8 cellular contexts compared by ENCODE assay signal in the genomic region with DNA sequence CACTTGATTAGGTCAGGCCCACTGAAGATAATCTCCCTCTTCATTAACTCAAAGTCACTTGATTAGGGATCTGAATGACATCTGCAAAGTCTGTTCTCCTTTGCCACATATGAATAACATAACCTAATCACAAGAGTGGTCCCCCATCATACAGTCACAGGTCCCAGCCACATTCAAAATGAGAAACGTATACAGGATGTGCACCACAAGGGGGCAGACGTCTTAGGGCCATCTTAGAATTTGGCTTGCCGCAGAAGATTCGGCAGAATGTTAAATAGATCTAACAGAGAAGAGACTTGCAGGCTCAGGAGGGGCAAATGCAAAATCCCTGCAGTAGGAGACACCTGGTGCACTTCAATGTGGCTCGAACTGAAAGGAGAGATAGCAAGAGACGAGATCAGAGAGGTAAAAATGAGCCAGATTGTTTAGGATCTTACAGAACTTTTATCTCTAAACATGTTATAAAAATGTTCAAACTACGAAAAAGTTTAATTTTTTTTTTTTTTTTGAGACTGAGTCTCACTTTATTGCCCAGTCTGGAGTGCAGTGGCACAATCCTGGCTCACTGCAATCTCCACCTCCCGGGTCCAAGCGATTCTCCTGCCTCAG. TPM values are rescaled to one million over a fixed set of nuclear protein-coding genes. Genes with fewer than 3 reads are reported as not detected.
DNase-seq lines count a peak whose midpoint lies in the region; ATAC-seq, FAIRE-seq and TF ChIP-seq lines count a peak whose summit lies in the region.

No MANE protein-coding gene starts in this region.

- peaks cover 2% of the 10 kb centered on the region for H3K27me3 ChIP-seq in AG04450 (ENCODE audit: control insufficient read depth, insufficient read depth, low read length)
- H3K27me3 ChIP-seq in HL-60 (ENCODE audit: insufficient read depth, poor library complexity, severe bottlenecking), result no peaks in the 10 kb centered on the region
- no peaks in the 10 kb centered on the region; a peak in 1 of 5 replicates for H3K27me3 ChIP-seq in K562 (ENCODE audit: control insufficient read depth in 2 of 2, insufficient read depth in 2 of 2, low read length in 2 of 2)
- no peaks in the 10 kb centered on the region for H3K27me3 ChIP-seq in kidney epithelial cell (ENCODE audit: control insufficient read depth, insufficient read depth, low read length)

- TF ChIP-seq CTCF in AG04450 (IDR thresholded peaks at IDR 0.05; ENCODE audit: low read depth, low read length) (peak; percentile 59), HL-60 (IDR thresholded peaks at IDR 0.05; ENCODE audit: insufficient read depth, low read length) (peak; percentile 32), K562 (IDR thresholded peaks at IDR 0.05 in 2 of 3, conservative IDR thresholded peaks at IDR 0.05 in 1 of 3; ENCODE audit: insufficient read depth in 2 of 3, low read depth in 1 of 3, low read length in 3 of 3) (peak; percentile 54 to 64 (median 62); a peak in 5 of 6 replicates), kidney epithelial cell (IDR thresholded peaks at IDR 0.05; ENCODE audit: insufficient read depth, low read length, poor library complexity, severe bottlenecking) (peak; percentile 67)

- no TSS peak for BruUV-seq in K562 (replicated peaks; lab: Mats Ljungman, UMichigan)

- POLR2A ChIA-PET in AG04450 (lab: Yijun Ruan, JAX) (no interaction called here), K562 (lab: Yijun Ruan, JAX) (no interaction called here)

- peak; percentile 29 for FAIRE-seq in K562 (lab: Jason Lieb, UNC)

- H3K36me3 ChIP-seq in K562 (ENCODE audit: control insufficient read depth, insufficient read depth, low read length) (no peaks in the 10 kb centered on the region), kidney epithelial cell (ENCODE audit: control insufficient read depth, insufficient read depth, low read length) (no peaks in the 10 kb centered on the region)

- TF ChIP-seq RAD21 in K562 (CRISPR knock-in tag; conservative IDR thresholded peaks at IDR 0.05 in 1 of 2, IDR thresholded peaks at IDR 0.05 in 1 of 2), result peak; percentile 38 to 50

- DNase-seq in AG04450 (ENCODE audit: low read depth, low spot score) (no peak), HL-60 (ENCODE audit: low read depth in 1 of 2, low spot score in 1 of 2) (peak in 1 of 2 experiments; percentile 59), UCSD-AML1 (lab: John Stamatoyannopoulos, UW; ENCODE audit: unreplicated experiment) (peak; percentile 25), K562 (ENCODE audit: extremely low read depth in 1 of 4, low spot score in 3 of 4) (peak; percentile 39 to 75 (median 48)), kidney epithelial cell (ENCODE audit: low read depth) (no peak)
- peak; percentile 60 for DNase-seq in stimulated activated CD8-positive, alpha-beta memory T cell treated with anti-CD3 and anti-CD28 coated beads, Interleukin-15, amount 100 ng/mL, for 1 hour (ENCODE audit: low read depth)

- H3K9ac ChIP-seq in K562 (ENCODE audit: insufficient read depth in 1 of 2, low read depth in 2 of 2, low read length in 2 of 2), result no peak overlapping the region

- no peaks in the 10 kb centered on the region for H3K9me3 ChIP-seq in AG04450 (ENCODE audit: control insufficient read depth, insufficient read depth, low read length)
- H3K9me3 ChIP-seq in K562 (replicated peaks; ENCODE audit: control insufficient read depth, insufficient read depth, low read depth, low read length), result no peaks in the 10 kb centered on the region

- H3K27ac ChIP-seq in AG04450 (ENCODE audit: low read depth, low read length) (no peak overlapping the region), HL-60 (replicated peaks) (no peak overlapping the region), K562 (ENCODE audit: extremely low read depth, low read depth, low read length) (no peak overlapping the region)

- CTCF ChIA-PET in AG04450 (lab: Charles Lee), result interaction anchor here (0.7 to 1.9 kb wide), 6 partner anchors 10 to 360 kb away, joined by 3 to 7 read pairs (median 3); a partner anchor contains a TSS
- CTCF ChIA-PET in K562 (lab: Yijun Ruan, JAX; ENCODE audit: low intra/inter-chr PET ratio), result interaction anchor here (0.9 to 1.1 kb wide), 2 partner anchors 43 to 252 kb away, joined by 3 read pairs; a partner anchor contains a TSS

- intact Hi-C loops in K562 (cut with micrococcal nuclease), result no loop called here

- H3K4me3 ChIP-seq in AG04450 (ENCODE audit: low read depth, low read length) (no peak overlapping the region), HL-60 (replicated peaks; ENCODE audit: insufficient read depth, low read length) (no peak overlapping the region), K562 (no peak overlapping the region), kidney epithelial cell (ENCODE audit: low read depth, low read length) (no peak overlapping the region)

- 14% methylated on average over 8 of the region's 9 CpGs for WGBS in K562 (ENCODE audit: insufficient coverage, low coverage, missing lambda C conversion rate)

- H3K79me2 ChIP-seq in K562 (ENCODE audit: control insufficient read depth, insufficient read depth, low read length), result no peaks in the 10 kb centered on the region

- in situ Hi-C loops in K562 (cut with MboI), result no loop called here

- peaks cover 0 to 2% of the 10 kb centered on the region in 2 experiments; a peak in 1 of 5 replicates for H3K4me1 ChIP-seq in K562 (replicated peaks in 1 of 2; ENCODE audit: control insufficient read depth in 2 of 2, insufficient read depth in 2 of 2, low read length in 2 of 2)

- TF ChIP-seq POLR2A in K562 (conservative IDR thresholded peaks at IDR 0.05), result no peak

- TF ChIP-seq EP300 in K562 (IDR thresholded peaks at IDR 0.05; ENCODE audit: low read length), result no peak

- H4K20me1 ChIP-seq in K562 (replicated peaks; ENCODE audit: control insufficient read depth, insufficient read depth, low read length), result no peaks in the 10 kb centered on the region

- H3K9me1 ChIP-seq in K562 (ENCODE audit: control insufficient read depth, insufficient read depth, low read length), result no peaks in the 10 kb centered on the region

- no peak overlapping the region for H3K4me2 ChIP-seq in K562 (ENCODE audit: insufficient read depth, low read length)

- ATAC-seq in GM18868 (IDR thresholded peaks at IDR 0.05; ENCODE audit: unreplicated experiment), result peak; percentile 83
- peak; percentile 91 for ATAC-seq in K562
- ATAC-seq in GM21528 (IDR thresholded peaks at IDR 0.05; ENCODE audit: low FRiP score, unreplicated experiment), result no peak

- peak overlapping the region; percentile 75 for H2AFZ ChIP-seq in K562 (ENCODE audit: low read depth, low read length)

TF ChIP-seq in K562, 482 proteins besides CTCF, POLR2A, EP300 and RAD21 (continues in another document):
- TF ChIP-seq, protein P1, sequence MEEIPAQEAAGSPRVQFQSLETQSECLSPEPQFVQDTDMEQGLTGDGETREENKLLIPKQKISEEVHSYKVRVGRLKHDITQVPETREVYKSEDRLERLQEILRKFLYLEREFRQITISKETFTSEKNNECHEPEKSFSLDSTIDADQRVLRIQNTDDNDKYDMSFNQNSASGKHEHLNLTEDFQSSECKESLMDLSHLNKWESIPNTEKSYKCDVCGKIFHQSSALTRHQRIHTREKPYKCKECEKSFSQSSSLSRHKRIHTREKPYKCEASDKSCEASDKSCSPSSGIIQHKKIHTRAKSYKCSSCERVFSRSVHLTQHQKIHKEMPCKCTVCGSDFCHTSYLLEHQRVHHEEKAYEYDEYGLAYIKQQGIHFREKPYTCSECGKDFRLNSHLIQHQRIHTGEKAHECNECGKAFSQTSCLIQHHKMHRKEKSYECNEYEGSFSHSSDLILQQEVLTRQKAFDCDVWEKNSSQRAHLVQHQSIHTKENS (CRISPR knock-in tag; IDR thresholded peaks at IDR 0.05), result no peak

RNA-seq across cellular contexts. Expression of a gene that starts 10.4 kb away (rescaled TPM):
- polyA plus RNA-seq in AG04450 (2011; rRNA removed) (18.9 and 26.2 TPM in 2 replicates), K562 (2011; rRNA removed) (16.2 and 21.4 TPM in 2 replicates), K562 (2014; fragmentation: Illumina TruSeq; extraction: Trizol) (52.7 and 62.6 TPM in 2 replicates), K562 (2014; fragmentation: Nextera tagmentation; extraction: Ambion mirVana) (10 to 100 TPM; 21.3 to 24.5 TPM), K562 (2014; rRNA removed) (31.6 and 39.3 TPM in 2 replicates)
- polyA minus RNA-seq in AG04450 (2011; rRNA and poly(A)+ RNA removed), result 6.4 and 14.0 TPM in 2 replicates
- 3.4 and 23.8 TPM in 2 replicates for total RNA-seq in K562 (2011; cell fraction: chromatin; rRNA removed; ENCODE audit: low replicate concordance)
- 2.0 and 2.6 TPM in 2 replicates for total RNA-seq in K562 (2011; cell fraction: nucleolus; rRNA removed)
- total RNA-seq in K562 (2011; cell fraction: nucleoplasm; rRNA removed), result 6.0 and 6.1 TPM in 2 replicates
- total RNA-seq in K562 (2014; rRNA removed) (25.7 and 32.0 TPM in 2 replicates), K562 (2014; rRNA removed; fragmentation: Illumina TruSeq; extraction: Trizol) (60.9 and 72.4 TPM in 2 replicates), K562 (2015; rRNA removed; fragmentation: Illumina TruSeq; extraction: Trizol) (57.2 and 61.5 TPM in 2 replicates), K562 (2021) (35.1 and 42.0 TPM in 2 replicates), kidney epithelial cell (31.4 and 35.3 TPM in 2 replicates)
- polyA plus RNA-seq in K562 (2011; cell fraction: cytosol; rRNA removed), result 2.8 and 6.6 TPM in 2 replicates
- 5.5 and 7.9 TPM in 2 replicates for polyA plus RNA-seq in K562 (2011; cell fraction: nucleus; rRNA removed)
- 31.6 and 34.7 TPM in 2 replicates for polyA plus RNA-seq in K562 (2012)
- 25.1 and 30.5 TPM in 2 replicates for polyA minus RNA-seq in K562 (2011; rRNA and poly(A)+ RNA removed)
- polyA minus RNA-seq in K562 (2011; cell fraction: cytosol; rRNA and poly(A)+ RNA removed), result 13.5 and 14.9 TPM in 2 replicates
- 4.4 and 10.4 TPM in 2 replicates for polyA minus RNA-seq in K562 (2011; cell fraction: nucleus; rRNA and poly(A)+ RNA removed)

RNA-seq across cellular contexts. Expression of a gene that starts 59.4 kb away (rescaled TPM):
- 35.7 and 39.6 TPM in 2 replicates for polyA plus RNA-seq in AG04450 (2011; rRNA removed)
- polyA minus RNA-seq in AG04450 (2011; rRNA and poly(A)+ RNA removed), result 93.1 and 158 TPM in 2 replicates
- total RNA-seq in K562 (2011; cell fraction: chromatin; rRNA removed; ENCODE audit: low replicate concordance), result 4.3 and 7.9 TPM in 2 replicates
- 4.7 and 6.2 TPM in 2 replicates for total RNA-seq in K562 (2011; cell fraction: nucleolus; rRNA removed)
- 3.0 and 4.0 TPM in 2 replicates for total RNA-seq in K562 (2011; cell fraction: nucleoplasm; rRNA removed)
- total RNA-seq in K562 (2014; rRNA removed), result 1.4 and 2.8 TPM in 2 replicates
- 2.2 and 2.3 TPM in 2 replicates for total RNA-seq in K562 (2014; rRNA removed; fragmentation: Illumina TruSeq; extraction: Trizol)
- 2.0 and 2.4 TPM in 2 replicates for total RNA-seq in K562 (2015; rRNA removed; fragmentation: Illumina TruSeq; extraction: Trizol)
- total RNA-seq in K562 (2021), result 3.4 and 3.5 TPM in 2 replicates
- polyA plus RNA-seq in K562 (2011; rRNA removed), result 2.5 and 3.4 TPM in 2 replicates
- 2.9 and 4.8 TPM in 2 replicates for polyA plus RNA-seq in K562 (2011; cell fraction: cytosol; rRNA removed)
- 3.3 and 6.1 TPM in 2 replicates for polyA plus RNA-seq in K562 (2011; cell fraction: nucleus; rRNA removed)
- 4.0 and 6.8 TPM in 2 replicates for polyA plus RNA-seq in K562 (2012)
- 2.4 TPM in 2 replicates for polyA plus RNA-seq in K562 (2014; fragmentation: Illumina TruSeq; extraction: Trizol)
- under 1 TPM; 0.49 to 0.71 TPM for polyA plus RNA-seq in K562 (2014; fragmentation: Nextera tagmentation; extraction: Ambion mirVana)
- 1.5 and 1.9 TPM in 2 replicates for polyA plus RNA-seq in K562 (2014; rRNA removed)
- polyA minus RNA-seq in K562 (2011; rRNA and poly(A)+ RNA removed), result 5.1 and 10.5 TPM in 2 replicates
- polyA minus RNA-seq in K562 (2011; cell fraction: cytosol; rRNA and poly(A)+ RNA removed), result 5.7 and 12.0 TPM in 2 replicates
- 3.2 and 4.7 TPM in 2 replicates for polyA minus RNA-seq in K562 (2011; cell fraction: nucleus; rRNA and poly(A)+ RNA removed)
- total RNA-seq in kidney epithelial cell, result 88.4 and 103 TPM in 2 replicates

Comparison
In these comparisons a context has a peak if more than half of its experiments do, and no peak if none do; other contexts are left out.
1. DNase-seq: peak in UCSD-AML1 (single experiment), K562 (4 of 4) and stimulated activated CD8-positive, alpha-beta memory T cell treated with anti-CD3 and anti-CD28 coated beads, Interleukin-15, amount 100 ng/mL, for 1 hour (single experiment); none in AG04450 (single experiment) and kidney epithelial cell (single experiment).
2. RNA of a gene that starts 59.4 kb away (total RNA-seq): 88.4 to 103 TPM in kidney epithelial cell; 1.4 to 7.9 TPM in K562; every median in the first group is over 10 times any median in the second.
3. Peak in every context shown above with its lines, with median percentiles within 50 percentile points of each other: CTCF ChIP-seq.